Comparison of ENCODE assay signal across 17 cellular contexts in the genomic region with DNA sequence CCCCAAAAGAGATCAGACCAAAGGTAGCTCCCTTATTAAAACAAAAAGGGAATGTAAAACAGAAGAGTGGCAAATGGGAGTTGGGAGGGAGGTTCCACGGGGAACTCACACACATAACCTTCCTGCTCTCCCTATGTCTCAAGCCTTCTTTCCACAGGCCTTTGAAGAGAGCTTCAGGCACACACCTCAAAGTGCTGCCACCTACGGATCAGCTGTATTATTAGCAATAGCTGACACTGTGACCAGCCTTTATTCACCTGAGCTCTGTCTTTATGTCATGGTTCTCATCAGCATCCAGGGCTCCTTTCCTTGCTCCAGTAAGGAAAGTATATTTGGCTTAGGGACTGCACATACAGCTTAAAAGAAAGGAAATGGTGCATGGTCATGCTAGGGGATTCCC.
"Had no signal": no experiment of that assay in that cellular context is flagged by ENCODE, and none has a peak within 500 bp of the region (broad histone marks: within the 10 kb centered on the region; RNA-seq: fewer than 3 reads in every experiment).

No MANE protein-coding gene starts in this region.

- H3K36me3 ChIP-seq: neutrophil had no signal

- H3K4me1 ChIP-seq: breast epithelium, parathyroid adenoma, suprapubic skin had no signal

- DNase-seq: activated naive CD4-positive, alpha-beta T cell; activated naive CD8-positive, alpha-beta T cell treated with anti-CD3 and anti-CD28 coated beads, Interleukin-2, amount 10 ng/mL, durations not matched to agents 7 days and 5 days; aorta; effector memory CD4-positive, alpha-beta T cell; foreskin melanocyte; midbrain; naive B cell; retina; stimulated activated naive CD8-positive, alpha-beta T cell treated with anti-CD3 and anti-CD28 coated beads, Interleukin-15, Interleukin-2, amounts not matched to agents 100 U/mL and 50 U/mL, for 24 hours; trophoblast cell had no signal

- H3K27ac Mint-ChIP-seq: activated naive CD8-positive, alpha-beta T cell treated with anti-CD3 and anti-CD28 coated beads, Interleukin-2, amount 10 ng/mL, durations not matched to agents 7 days and 5 days; dendritic cell treated with granulocyte-macrophage colony-stimulating factor and Interleukin-4, amounts not matched to agents 40 ng/mL and 50 ng/mL, for 4 days; naive B cell had no signal

- H3K9ac ChIP-seq: parathyroid adenoma had no signal

- H3K27ac ChIP-seq: breast epithelium, neutrophil, parathyroid adenoma, suprapubic skin had no signal

- H3K27me3 ChIP-seq: breast epithelium, neutrophil, suprapubic skin had no signal

- ATAC-seq: activated CD4-positive, CD25-positive, alpha-beta regulatory T cell treated with anti-CD3 and anti-CD28 coated beads, Interleukin-2, amount 50 U/mL, for 24 hours; stimulated activated naive CD8-positive, alpha-beta T cell treated with anti-CD3 and anti-CD28 coated beads, Interleukin-15, Interleukin-2, amounts not matched to agents 100 U/mL and 50 U/mL, for 24 hours had no signal

- H3K4me3 Mint-ChIP-seq: activated naive CD8-positive, alpha-beta T cell treated with anti-CD3 and anti-CD28 coated beads, Interleukin-2, amount 10 ng/mL, durations not matched to agents 7 days and 5 days; dendritic cell treated with granulocyte-macrophage colony-stimulating factor and Interleukin-4, amounts not matched to agents 40 ng/mL and 50 ng/mL, for 4 days; naive B cell had no signal

- H3K4me3 ChIP-seq: breast epithelium, lung, suprapubic skin had no signal

- H3K27me3 Mint-ChIP-seq: activated naive CD8-positive, alpha-beta T cell treated with anti-CD3 and anti-CD28 coated beads, Interleukin-2, amount 10 ng/mL, durations not matched to agents 7 days and 5 days; dendritic cell treated with granulocyte-macrophage colony-stimulating factor and Interleukin-4, amounts not matched to agents 40 ng/mL and 50 ng/mL, for 4 days; naive B cell had no signal

- H3K4me1 Mint-ChIP-seq: activated naive CD8-positive, alpha-beta T cell treated with anti-CD3 and anti-CD28 coated beads, Interleukin-2, amount 10 ng/mL, durations not matched to agents 7 days and 5 days had no signal

- H2AFZ ChIP-seq: parathyroid adenoma had no signal
